15 cellular contexts compared by ENCODE assay signal in genomic region chr7:150402671-150403321, GRCh38. TPM values are rescaled to one million over a fixed set of nuclear protein-coding genes. Genes with fewer than 3 reads are reported as not detected.
DNase-seq lines count a peak whose midpoint lies in the region; ATAC-seq, FAIRE-seq and TF ChIP-seq lines count a peak whose summit lies in the region.
"Had no signal": no experiment of that assay in that cellular context is flagged by ENCODE, and none has a peak within 500 bp of the region (broad histone marks: within the 10 kb centered on the region; RNA-seq: fewer than 3 reads in every experiment).

No MANE protein-coding gene starts in this region.

- peak; percentile 19 for DNase-seq in activated naive CD4-positive, alpha-beta T cell treated with anti-CD3 and anti-CD28 coated beads, Interleukin-2, amount 10 ng/mL, durations not matched to agents 7 days and 5 days
- no peak for DNase-seq in activated naive CD4-positive, alpha-beta T cell treated with Interleukin-2 at 50 U/mL for 16 hours
- DNase-seq in activated B cell treated with CpG ODN at 0.5 μM for 24 hours (no peak), kidney (peak; percentile 56), NCI-H2029 (lab: John Stamatoyannopoulos, UW) (no peak), erythroblast (lab: John Stamatoyannopoulos, UW) (no peak), SIG-M5 treated with dmso at 0.1 percent for 504 hours (lab: John Stamatoyannopoulos, UW; ENCODE audit: unreplicated experiment) (no peak)
- DNase-seq: activated CD4-positive, alpha-beta memory T cell treated with anti-CD3 and anti-CD28 coated beads, Interleukin-2, amount 10 ng/mL, durations not matched to agents 7 days and 5 days; Karpas-422; left cardiac atrium; NCI-H2081 treated with DMSO at 0.1 percent for 48 hours had no signal

- no peak overlapping the region for H3K9ac ChIP-seq in kidney (ENCODE audit: low read length in 2 of 2)

- H3K27me3 Mint-ChIP-seq in activated naive CD4-positive, alpha-beta T cell treated with anti-CD3 and anti-CD28 coated beads, Interleukin-2, amount 10 ng/mL, durations not matched to agents 7 days and 5 days = no peaks in the 10 kb centered on the region
- H3K27me3 Mint-ChIP-seq in activated B cell treated with CpG ODN at 0.5 μM for 24 hours = no peaks in the 10 kb centered on the region
- no peaks in the 10 kb centered on the region for H3K27me3 Mint-ChIP-seq in stimulated activated memory B cell treated with anti-CD40 and anti-IgM and Interleukin-4, amounts not matched to agents 10 μg/mL and 1 μg/mL and 100 μg/mL, for 72 hours
- H3K27me3 Mint-ChIP-seq: activated CD4-positive, alpha-beta memory T cell treated with anti-CD3 and anti-CD28 coated beads, Interleukin-2, amount 10 ng/mL, durations not matched to agents 7 days and 5 days had no signal

- peaks cover 40% of the 10 kb centered on the region for H3K4me1 Mint-ChIP-seq in activated naive CD4-positive, alpha-beta T cell treated with anti-CD3 and anti-CD28 coated beads, Interleukin-2, amount 10 ng/mL, durations not matched to agents 7 days and 5 days
- H3K4me1 Mint-ChIP-seq in activated B cell treated with CpG ODN at 0.5 μM for 24 hours = peaks cover 55% of the 10 kb centered on the region
- peaks cover 72% of the 10 kb centered on the region for H3K4me1 Mint-ChIP-seq in stimulated activated memory B cell treated with anti-CD40 and anti-IgM and Interleukin-4, amounts not matched to agents 10 μg/mL and 1 μg/mL and 100 μg/mL, for 72 hours

- intact Hi-C loops in activated B cell treated with CpG ODN at 0.5 μM for 24 hours (cut with micrococcal nuclease) = no loop called here
- intact Hi-C loops in kidney (cut with DNase I) = no loop called here

- no peak for ATAC-seq in activated B cell treated with CpG ODN at 0.5 μM for 24 hours (ENCODE audit: low read depth)
- no peak for ATAC-seq in stimulated activated memory B cell treated with anti-CD40 and anti-IgM and Interleukin-4, amounts not matched to agents 10 μg/mL and 1 μg/mL and 100 μg/mL, for 72 hours
- ATAC-seq: HCT116, left cardiac atrium, pancreas had no signal

- H3K27ac ChIP-seq in kidney (ENCODE audit: low read depth in 2 of 2, low read length in 2 of 2) = no peak overlapping the region
- H3K27ac ChIP-seq: pancreas had no signal

- H3K36me3 ChIP-seq in kidney (ENCODE audit: control insufficient read depth in 1 of 2, insufficient read depth in 2 of 2, low read length in 2 of 2) = no peaks in the 10 kb centered on the region

- peak overlapping the region; percentile 31 for H3K4me3 Mint-ChIP-seq in activated naive CD4-positive, alpha-beta T cell treated with anti-CD3 and anti-CD28 coated beads, Interleukin-2, amount 10 ng/mL, durations not matched to agents 7 days and 5 days
- H3K4me3 Mint-ChIP-seq in activated B cell treated with CpG ODN at 0.5 μM for 24 hours = peak overlapping the region; percentile 42
- H3K4me3 Mint-ChIP-seq in stimulated activated memory B cell treated with anti-CD40 and anti-IgM and Interleukin-4, amounts not matched to agents 10 μg/mL and 1 μg/mL and 100 μg/mL, for 72 hours = no peak overlapping the region
- H3K4me3 Mint-ChIP-seq: dendritic cell treated with granulocyte-macrophage colony-stimulating factor and Interleukin-4, amounts not matched to agents 40 ng/mL and 50 ng/mL, for 4 days had no signal

- no peak overlapping the region for H3K4me3 ChIP-seq in kidney (ENCODE audit: low read length in 2 of 2)
- H3K4me3 ChIP-seq: pancreas had no signal

- POLR2A ChIA-PET in activated B cell treated with CpG ODN at 0.5 μM for 24 hours (lab: Charles Lee) = interaction anchor here (11.5 to 13.4 kb wide), 2 partner anchors 24 to 34 kb away, joined by 261 to 421 read pairs; partner anchors contain the start of genes REPIN1 and ZNF775

- H3K27ac Mint-ChIP-seq in activated naive CD4-positive, alpha-beta T cell treated with anti-CD3 and anti-CD28 coated beads, Interleukin-2, amount 10 ng/mL, durations not matched to agents 7 days and 5 days = no peak overlapping the region
- H3K27ac Mint-ChIP-seq in activated B cell treated with CpG ODN at 0.5 μM for 24 hours = peak overlapping the region; percentile 36
- peak overlapping the region; percentile 93 for H3K27ac Mint-ChIP-seq in stimulated activated memory B cell treated with anti-CD40 and anti-IgM and Interleukin-4, amounts not matched to agents 10 μg/mL and 1 μg/mL and 100 μg/mL, for 72 hours
- H3K27ac Mint-ChIP-seq: activated CD4-positive, alpha-beta memory T cell treated with anti-CD3 and anti-CD28 coated beads, Interleukin-2, amount 10 ng/mL, durations not matched to agents 7 days and 5 days; dendritic cell treated with granulocyte-macrophage colony-stimulating factor and Interleukin-4, amounts not matched to agents 40 ng/mL and 50 ng/mL, for 4 days had no signal

- FAIRE-seq in kidney (lab: Jason Lieb, UNC) = no peak
- FAIRE-seq: pancreas had no signal

- no peaks in the 10 kb centered on the region for H3K9me3 ChIP-seq in kidney (ENCODE audit: control insufficient read depth in 1 of 2, low read length in 2 of 2)
- H3K9me3 ChIP-seq: pancreas had no signal

- peaks cover 11% of the 10 kb centered on the region for H3K36me3 Mint-ChIP-seq in activated naive CD4-positive, alpha-beta T cell treated with anti-CD3 and anti-CD28 coated beads, Interleukin-2, amount 10 ng/mL, durations not matched to agents 7 days and 5 days
- H3K36me3 Mint-ChIP-seq in activated B cell treated with CpG ODN at 0.5 μM for 24 hours (ENCODE audit: low read depth) = peaks cover 20% of the 10 kb centered on the region
- H3K36me3 Mint-ChIP-seq in stimulated activated memory B cell treated with anti-CD40 and anti-IgM and Interleukin-4, amounts not matched to agents 10 μg/mL and 1 μg/mL and 100 μg/mL, for 72 hours = peaks cover 28% of the 10 kb centered on the region

- no peaks in the 10 kb centered on the region for H3K9me3 Mint-ChIP-seq in activated naive CD4-positive, alpha-beta T cell treated with anti-CD3 and anti-CD28 coated beads, Interleukin-2, amount 10 ng/mL, durations not matched to agents 7 days and 5 days
- H3K9me3 Mint-ChIP-seq in activated B cell treated with CpG ODN at 0.5 μM for 24 hours = no peaks in the 10 kb centered on the region
- no peaks in the 10 kb centered on the region for H3K9me3 Mint-ChIP-seq in stimulated activated memory B cell treated with anti-CD40 and anti-IgM and Interleukin-4, amounts not matched to agents 10 μg/mL and 1 μg/mL and 100 μg/mL, for 72 hours
- H3K9me3 Mint-ChIP-seq: activated CD4-positive, alpha-beta memory T cell treated with anti-CD3 and anti-CD28 coated beads, Interleukin-2, amount 10 ng/mL, durations not matched to agents 7 days and 5 days; dendritic cell treated with granulocyte-macrophage colony-stimulating factor and Interleukin-4, amounts not matched to agents 40 ng/mL and 50 ng/mL, for 4 days had no signal

- H3K4me1 ChIP-seq in kidney (ENCODE audit: control insufficient read depth in 1 of 2, insufficient read depth in 1 of 2, low read depth in 1 of 2, low read length in 2 of 2) = peaks cover 24 to 25% of the 10 kb centered on the region in 2 donors

- TF ChIP-seq POLR2A in erythroblast (IDR thresholded peaks at IDR 0.05; ENCODE audit: low read length) = no peak

- CTCF ChIA-PET in activated naive CD4-positive, alpha-beta T cell treated with anti-CD3 and anti-CD28 coated beads, Interleukin-2, amount 10 ng/mL, durations not matched to agents 7 days and 5 days (lab: Charles Lee) = interaction anchor here (1.5 kb wide), 1 partner anchor 17 kb away, joined by 3 read pairs; no protein-coding TSS in a partner anchor
- CTCF ChIA-PET in activated B cell treated with CpG ODN at 0.5 μM for 24 hours (lab: Charles Lee) = interaction anchor here (1.0 to 1.1 kb wide), 2 partner anchors 25 to 28 kb away, joined by 3 read pairs; no protein-coding TSS in a partner anchor

- TF ChIP-seq CTCF in activated B cell treated with CpG ODN at 0.5 μM for 24 hours (IDR thresholded peaks at IDR 0.05) = no peak
- no peak for TF ChIP-seq CTCF in kidney (IDR thresholded peaks at IDR 0.05; ENCODE audit: borderline replicate concordance, extremely low read depth, insufficient read depth)

RNA-seq across cellular contexts. Expression of gene ZNF775, which starts 23.7 kb away (rescaled TPM):
- total RNA-seq in activated B cell treated with CpG ODN at 0.5 μM for 24 hours (8.0 and 8.8 TPM in 2 replicates), kidney (3.7 TPM)
- 5.2 TPM for polyA plus RNA-seq in kidney (ENCODE audit: insufficient read depth, low read depth, low replicate concordance)

RNA-seq across cellular contexts. Expression of gene REPIN1, which starts 34.2 kb away (rescaled TPM):
- total RNA-seq in activated B cell treated with CpG ODN at 0.5 μM for 24 hours (106 and 116 TPM in 2 replicates), kidney (95.8 TPM)
- polyA plus RNA-seq in kidney (ENCODE audit: insufficient read depth, low read depth, low replicate concordance) = 53.7 TPM

RNA-seq across cellular contexts. Expression of gene GIMAP8, which starts 47.6 kb away (rescaled TPM):
- 0.22 TPM in 1 of 2 replicates, not detected in the other for total RNA-seq in activated B cell treated with CpG ODN at 0.5 μM for 24 hours
- total RNA-seq in kidney = 24.3 TPM
- polyA plus RNA-seq in kidney (ENCODE audit: insufficient read depth, low read depth, low replicate concordance) = 10.2 TPM

Comparison
In these comparisons a context has a peak if more than half of its experiments do, and no peak if none do; other contexts are left out.
1. DNase-seq: peak in activated naive CD4-positive, alpha-beta T cell treated with anti-CD3 and anti-CD28 coated beads, Interleukin-2, amount 10 ng/mL, durations not matched to agents 7 days and 5 days (single experiment) and kidney (single experiment); none in activated naive CD4-positive, alpha-beta T cell treated with Interleukin-2 at 50 U/mL for 16 hours (single experiment), activated B cell treated with CpG ODN at 0.5 μM for 24 hours (single experiment), NCI-H2029 (single experiment), erythroblast (0 of 2) and SIG-M5 treated with dmso at 0.1 percent for 504 hours (single experiment).
2. RNA of gene GIMAP8, which starts 47.6 kb away (total RNA-seq): 24.3 TPM in kidney (single experiment); 0.22 TPM in activated B cell treated with CpG ODN at 0.5 μM for 24 hours; every median in the first group is over 10 times any median in the second.